ENCODE assay signal across 17 cellular contexts in genomic region chr12:27198036-27198435, GRCh38. TPM values are rescaled to one million over a fixed set of nuclear protein-coding genes. Genes with fewer than 3 reads are reported as not detected.
DNase-seq lines count a peak whose midpoint lies in the region; ATAC-seq and TF ChIP-seq lines count a peak whose summit lies in the region.
"Had no signal": no experiment of that assay in that cellular context is flagged by ENCODE, and none has a peak within 500 bp of the region (broad histone marks: within the 10 kb centered on the region; RNA-seq: fewer than 3 reads in every experiment).

No MANE protein-coding gene starts in this region.

- TF ChIP-seq POLR2A in ovary (IDR thresholded peaks at IDR 0.05) = no peak

- H3K27me3 ChIP-seq in heart right ventricle (no peaks in the 10 kb centered on the region), ovary (no peaks in the 10 kb centered on the region)
- H3K27me3 ChIP-seq: neutrophil had no signal

- ATAC-seq in heart right ventricle (peak in 5 of 8 donors; percentile 5 to 63 (median 38)), Right ventricle myocardium superior (ENCODE audit: poor library complexity) (no peak), HG03097 (IDR thresholded peaks at IDR 0.05; ENCODE audit: low FRiP score, unreplicated experiment) (no peak)
- ATAC-seq in naive thymus-derived CD8-positive, alpha-beta T cell = no peak
- ATAC-seq: activated CD8-positive, alpha-beta T cell treated with anti-CD3 and anti-CD28 coated beads, Interleukin-2, amount 10 ng/mL, durations not matched to agents 7 days and 5 days had no signal

- H3K9me3 Mint-ChIP-seq in osteocyte (ENCODE audit: unreplicated experiment) = no peaks in the 10 kb centered on the region
- H3K9me3 Mint-ChIP-seq in naive thymus-derived CD8-positive, alpha-beta T cell = no peaks in the 10 kb centered on the region
- H3K9me3 Mint-ChIP-seq: memory B cell; stimulated activated naive CD8-positive, alpha-beta T cell treated with anti-CD3 and anti-CD28 coated beads, Interleukin-15, Interleukin-2, amounts not matched to agents 100 ng/mL and 50 ng/mL, for 24 hours had no signal

- H3K27ac ChIP-seq in heart right ventricle (peak overlapping the region in 4 of 10 donors; percentile 23 to 65 (median 54)), ovary (no peak overlapping the region)
- H3K27ac ChIP-seq: neutrophil, PC-9 had no signal

- H3K27ac Mint-ChIP-seq in osteocyte (ENCODE audit: unreplicated experiment) = peak overlapping the region; percentile 65
- H3K27ac Mint-ChIP-seq in naive thymus-derived CD8-positive, alpha-beta T cell = peak overlapping the region in 1 of 10 donors; percentile 14
- H3K27ac Mint-ChIP-seq: activated CD8-positive, alpha-beta T cell treated with anti-CD3 and anti-CD28 coated beads, Interleukin-2, amount 10 ng/mL, durations not matched to agents 7 days and 5 days; memory B cell; stimulated activated naive CD8-positive, alpha-beta T cell treated with anti-CD3 and anti-CD28 coated beads, Interleukin-15, Interleukin-2, amounts not matched to agents 100 ng/mL and 50 ng/mL, for 24 hours had no signal

- H3K27me3 Mint-ChIP-seq in osteocyte (ENCODE audit: unreplicated experiment) = no peaks in the 10 kb centered on the region
- H3K27me3 Mint-ChIP-seq in naive thymus-derived CD8-positive, alpha-beta T cell = no peaks in the 10 kb centered on the region
- H3K27me3 Mint-ChIP-seq: memory B cell; stimulated activated naive CD8-positive, alpha-beta T cell treated with anti-CD3 and anti-CD28 coated beads, Interleukin-15, Interleukin-2, amounts not matched to agents 100 ng/mL and 50 ng/mL, for 24 hours had no signal

- H3K36me3 ChIP-seq in heart right ventricle = no peaks in the 10 kb centered on the region
- no peaks in the 10 kb centered on the region for H3K36me3 ChIP-seq in ovary
- H3K36me3 ChIP-seq: neutrophil had no signal

- POLR2A ChIA-PET in naive thymus-derived CD8-positive, alpha-beta T cell (lab: Charles Lee) = no interaction called here

- H3K36me3 Mint-ChIP-seq in osteocyte (ENCODE audit: unreplicated experiment) = no peaks in the 10 kb centered on the region
- peaks cover 0 to 8% (median 0%) of the 10 kb centered on the region in 3 donors for H3K36me3 Mint-ChIP-seq in naive thymus-derived CD8-positive, alpha-beta T cell
- H3K36me3 Mint-ChIP-seq: memory B cell had no signal

- peaks cover 9% of the 10 kb centered on the region for H3K4me1 Mint-ChIP-seq in osteocyte (ENCODE audit: unreplicated experiment)
- no peaks in the 10 kb centered on the region for H3K4me1 Mint-ChIP-seq in naive thymus-derived CD8-positive, alpha-beta T cell
- H3K4me1 Mint-ChIP-seq: memory B cell had no signal

- DNase-seq in heart right ventricle = no peak
- no peak for DNase-seq in Right ventricle myocardium superior
- DNase-seq in fibroblast of villous mesenchyme (ENCODE audit: low read depth) = peak; percentile 28
- DNase-seq in osteocyte (ENCODE audit: extremely low spot score, unreplicated experiment) = no peak
- DNase-seq in ovary = no peak
- DNase-seq in activated T-cell treated with anti-CD3 and anti-CD28 coated beads for 4 hours = no peak
- no peak for DNase-seq in naive thymus-derived CD8-positive, alpha-beta T cell
- DNase-seq: activated CD8-positive, alpha-beta T cell treated with anti-CD3 and anti-CD28 coated beads, Interleukin-2, amount 10 ng/mL, durations not matched to agents 7 days and 5 days; amniotic stem cell; erythroblast; NCI-H2029; NCI-H526; PC-9 had no signal

- H3K4me3 Mint-ChIP-seq in osteocyte (ENCODE audit: unreplicated experiment) = no peak overlapping the region
- H3K4me3 Mint-ChIP-seq in naive thymus-derived CD8-positive, alpha-beta T cell = no peak overlapping the region
- H3K4me3 Mint-ChIP-seq: activated CD8-positive, alpha-beta T cell treated with anti-CD3 and anti-CD28 coated beads, Interleukin-2, amount 10 ng/mL, durations not matched to agents 7 days and 5 days; memory B cell; stimulated activated naive CD8-positive, alpha-beta T cell treated with anti-CD3 and anti-CD28 coated beads, Interleukin-15, Interleukin-2, amounts not matched to agents 100 ng/mL and 50 ng/mL, for 24 hours had no signal

- no peaks in the 10 kb centered on the region for H3K9me3 ChIP-seq in heart right ventricle
- no peaks in the 10 kb centered on the region for H3K9me3 ChIP-seq in ovary
- H3K9me3 ChIP-seq: neutrophil had no signal

- no peak for TF ChIP-seq EP300 in ovary (IDR thresholded peaks at IDR 0.05)

- intact Hi-C loops in heart right ventricle (cut with DNase I) (no loop called here), Right ventricle myocardium superior (cut with DNase I) (no loop called here), ovary (cut with DNase I) (no loop called here)

- no peak overlapping the region for H3K4me3 ChIP-seq in heart right ventricle
- H3K4me3 ChIP-seq in fibroblast of villous mesenchyme (ENCODE audit: low read depth, low read length) = no peak overlapping the region
- no peak overlapping the region for H3K4me3 ChIP-seq in ovary
- H3K4me3 ChIP-seq: PC-9 had no signal

- TF ChIP-seq CTCF in heart right ventricle (IDR thresholded peaks at IDR 0.05) (no peak), fibroblast of villous mesenchyme (IDR thresholded peaks at IDR 0.05; ENCODE audit: insufficient read depth, low read depth, low read length) (no peak), osteocyte (IDR thresholded peaks at IDR 0.05) (no peak), ovary (IDR thresholded peaks at IDR 0.05) (no peak)

- WGBS in heart right ventricle, 2 donors = 72% methylated on average over 3 of the region's 3 CpGs
- 64 to 87% (median 81%) methylated on average over 3 of the region's 3 CpGs for WGBS in ovary, 3 donors

- H3K4me1 ChIP-seq in heart right ventricle (peaks cover 0 to 47% (median 18%) of the 10 kb centered on the region in 9 donors), ovary (ENCODE audit: insufficient read depth) (no peaks in the 10 kb centered on the region)

RNA-seq across cellular contexts. Expression of gene STK38L, which starts 46.0 kb away (rescaled TPM):
- 100 to 1,000 TPM in 5 of 10 donors, 10 to 100 TPM in 5; 40.7 to 165 (median 104) TPM for total RNA-seq in heart right ventricle
- polyA plus RNA-seq in heart right ventricle = 10 to 100 TPM in 1 of 2 donors, 1 to 10 TPM in 1; 9.5 to 23.5 TPM
- total RNA-seq in Right ventricle myocardium superior = 55.1 TPM
- 38.9 and 57.7 TPM in 2 replicates for total RNA-seq in fibroblast of villous mesenchyme
- 75.6 and 81.3 TPM in 2 replicates for total RNA-seq in osteocyte
- total RNA-seq in ovary = 10 to 100 TPM; 13.4 to 23.6 (median 16.8) TPM
- 10 to 100 TPM in 1 of 2 donors, 1 to 10 TPM in 1; 7.4 to 24.7 TPM for polyA plus RNA-seq in ovary
- total RNA-seq in naive thymus-derived CD8-positive, alpha-beta T cell = 10 to 100 TPM; 19.8 to 23.6 TPM
- polyA plus RNA-seq in naive thymus-derived CD8-positive, alpha-beta T cell = 10 to 100 TPM in 1 of 3 donors, 1 to 10 TPM in 2; 6.8 to 11.6 (median 7.2) TPM

Comparison
In these comparisons a context has a peak if more than half of its experiments do, and no peak if none do; other contexts are left out.
1. ATAC-seq: peak in heart right ventricle (5 of 8); none in Right ventricle myocardium superior (single experiment), HG03097 (single experiment) and naive thymus-derived CD8-positive, alpha-beta T cell (0 of 2).